In genomic region chr11:119054418-119054817, GRCh38 we compare ENCODE assay signal across 23 cellular contexts. TPM values are rescaled to one million over a fixed set of nuclear protein-coding genes. Genes with fewer than 3 reads are reported as not detected.
A peak's percentile ranks its signal among the peaks of the same experiment; 100 is the strongest.
DNase-seq lines count a peak whose midpoint lies in the region; ATAC-seq and TF ChIP-seq lines count a peak whose summit lies in the region.
"Had no signal": no experiment of that assay in that cellular context is flagged by ENCODE, and none has a peak within 500 bp of the region (broad histone marks: within the 10 kb centered on the region; RNA-seq: fewer than 3 reads in every experiment).

No MANE protein-coding gene starts in this region.

- H4K91ac ChIP-seq in neuronal stem cell (ENCODE audit: low read depth, low read length, poor library complexity) = no peak overlapping the region

- H3K79me1 ChIP-seq in neuronal stem cell (ENCODE audit: low read depth, low read length) = peaks cover 27% of the 10 kb centered on the region

- no peak overlapping the region for H3K27ac ChIP-seq in neuronal stem cell (replicated peaks; ENCODE audit: low read length)
- H3K27ac ChIP-seq: lower lobe of right lung, Peyer's patch, stomach, transverse colon, VCaP had no signal

- DNase-seq in activated T-cell treated with anti-CD3 and anti-CD28 coated beads, Interleukin-2, amount 50 U/mL, for 24 hours = no peak
- no peak for DNase-seq in activated T-cell treated with anti-CD3 and anti-CD28 coated beads, Interleukin-2, amount 50 U/mL, for 72 hours
- DNase-seq in Caco-2 (no peak), chondrocyte (ENCODE audit: low spot score) (no peak), neuronal stem cell (ENCODE audit: low spot score) (no peak), DMS53 treated with DMSO at 0.1 percent for 48 hours (lab: John Stamatoyannopoulos, UW; ENCODE audit: unreplicated experiment) (no peak)
- DNase-seq in stimulated activated CD8-positive, alpha-beta memory T cell treated with anti-CD3 and anti-CD28 coated beads, Interleukin-4, amount 100 ng/mL, for 48 hours = no peak
- DNase-seq: activated CD4-positive, alpha-beta T cell treated with anti-CD3 and anti-CD28 coated beads, Interleukin-2, amount 50 U/mL, for 1 hour; activated naive CD4-positive, alpha-beta T cell treated with Interleukin-2 at 50 U/mL for 16 hours; effector CD4-positive, alpha-beta T cell; foreskin melanocyte; H7; hippocampal formation; islet precursor cell; lower lobe of right lung; NCI-H1105 treated with DMSO at 0.1 percent for 48 hours; Peyer's patch; stimulated activated CD4-positive, alpha-beta T cell treated with anti-CD3 and anti-CD28 coated beads, Interleukin-4, amount 100 ng/mL, for 24 hours; stomach; transverse colon had no signal

- ATAC-seq in activated T-cell treated with anti-CD3 and anti-CD28 coated beads, Interleukin-2, amount 50 U/mL, for 72 hours (replicated peaks in 1 of 2) = no peak
- no peak for ATAC-seq in GM21528 (IDR thresholded peaks at IDR 0.05; ENCODE audit: low FRiP score, unreplicated experiment)
- ATAC-seq: esophagus mucosa, lower lobe of right lung had no signal

- WGBS in neuronal stem cell (ENCODE audit: extremely low coverage in 2 of 2, insufficient read length in 2 of 2, insufficient replicate concordance in 1 of 2), 2 donors = no CpG with 5 or more reads among the region's 10 CpGs

- peak overlapping the region; percentile 96 for H3K4me3 Mint-ChIP-seq in activated T-cell treated with anti-CD3 and anti-CD28 coated beads, Interleukin-2, amount 50 U/mL, for 24 hours
- peak overlapping the region in 1 of 2 donors; percentile 55 for H3K4me3 Mint-ChIP-seq in activated T-cell treated with anti-CD3 and anti-CD28 coated beads, Interleukin-2, amount 50 U/mL, for 72 hours
- peak overlapping the region; percentile 26 for H3K4me3 Mint-ChIP-seq in Caco-2 (ENCODE audit: unreplicated experiment)
- peak overlapping the region; percentile 21 for H3K4me3 Mint-ChIP-seq in chondrocyte (ENCODE audit: unreplicated experiment)

- no peak overlapping the region for H2AK5ac ChIP-seq in neuronal stem cell (ENCODE audit: low read depth, low read length)

- CTCF ChIA-PET in Caco-2 (lab: Charles Lee) = interaction anchor here (1.3 kb wide), 1 partner anchor 31 kb away, joined by 3 read pairs; the partner anchor contains the start of gene HMBS

- no peak overlapping the region for H4K8ac ChIP-seq in neuronal stem cell (ENCODE audit: low read depth, low read length)

- no peak overlapping the region for H3K18ac ChIP-seq in neuronal stem cell (ENCODE audit: low read length)

- H3K9me3 ChIP-seq in Caco-2 = no peaks in the 10 kb centered on the region
- no peaks in the 10 kb centered on the region for H3K9me3 ChIP-seq in neuronal stem cell (replicated peaks in 1 of 2; ENCODE audit: control insufficient read depth in 2 of 2, insufficient read depth in 1 of 2, low read depth in 1 of 2, low read length in 2 of 2)
- H3K9me3 ChIP-seq: lower lobe of right lung, Peyer's patch, stomach, transverse colon had no signal

- H3K9ac ChIP-seq in neuronal stem cell (ENCODE audit: low read depth, low read length, poor library complexity) = no peak overlapping the region

- intact Hi-C loops in Caco-2 (cut with micrococcal nuclease; ENCODE audit: unreplicated experiment) = no loop called here

- no peaks in the 10 kb centered on the region for H3K27me3 ChIP-seq in Caco-2 (replicated peaks; ENCODE audit: control insufficient read depth, insufficient read depth, low read length)
- H3K27me3 ChIP-seq in neuronal stem cell (ENCODE audit: control insufficient read depth in 3 of 3, insufficient read depth in 3 of 3, low read depth in 1 of 3, low read length in 3 of 3) = no peaks in the 10 kb centered on the region
- H3K27me3 ChIP-seq: Peyer's patch, stomach, transverse colon had no signal

- no peaks in the 10 kb centered on the region for H3K9me3 Mint-ChIP-seq in activated T-cell treated with anti-CD3 and anti-CD28 coated beads, Interleukin-2, amount 50 U/mL, for 24 hours
- no peaks in the 10 kb centered on the region for H3K9me3 Mint-ChIP-seq in activated T-cell treated with anti-CD3 and anti-CD28 coated beads, Interleukin-2, amount 50 U/mL, for 72 hours
- H3K9me3 Mint-ChIP-seq in Caco-2 (ENCODE audit: unreplicated experiment) (no peaks in the 10 kb centered on the region), chondrocyte (ENCODE audit: low read depth) (no peaks in the 10 kb centered on the region)

- no peak overlapping the region for H2AFZ ChIP-seq in neuronal stem cell (ENCODE audit: low read length)

- TF ChIP-seq CTCF in Caco-2 (IDR thresholded peaks at IDR 0.05; ENCODE audit: insufficient read depth in 1 of 2, low read depth in 1 of 2, low read length in 1 of 2, severe bottlenecking in 1 of 2, unreplicated experiment in 1 of 2) (no peak), chondrocyte (IDR thresholded peaks at IDR 0.05) (no peak)

- H3K4me1 ChIP-seq in Caco-2 (peaks cover 10% of the 10 kb centered on the region), neuronal stem cell (ENCODE audit: control insufficient read depth in 2 of 2, insufficient read depth in 1 of 2, low read depth in 1 of 2, low read length in 2 of 2) (peaks cover 5% of the 10 kb centered on the region in 2 donors)

- H3K4me1 Mint-ChIP-seq in activated T-cell treated with anti-CD3 and anti-CD28 coated beads, Interleukin-2, amount 50 U/mL, for 24 hours (ENCODE audit: low read depth) = peaks cover 60% of the 10 kb centered on the region
- peaks cover 67% of the 10 kb centered on the region for H3K4me1 Mint-ChIP-seq in activated T-cell treated with anti-CD3 and anti-CD28 coated beads, Interleukin-2, amount 50 U/mL, for 72 hours (ENCODE audit: low read depth)
- H3K4me1 Mint-ChIP-seq in Caco-2 (ENCODE audit: low read depth, unreplicated experiment) (peaks cover 20% of the 10 kb centered on the region), chondrocyte (ENCODE audit: low read depth) (peaks cover 31% of the 10 kb centered on the region)

- no peak overlapping the region for H3K14ac ChIP-seq in neuronal stem cell (ENCODE audit: low read length)

- no peak overlapping the region for H3K4me2 ChIP-seq in neuronal stem cell (ENCODE audit: insufficient read depth, low read length, poor library complexity, severe bottlenecking)

- H2BK120ac ChIP-seq in neuronal stem cell (ENCODE audit: low read depth, low read length) = no peak overlapping the region

- H3K27me3 Mint-ChIP-seq in activated T-cell treated with anti-CD3 and anti-CD28 coated beads, Interleukin-2, amount 50 U/mL, for 24 hours = no peaks in the 10 kb centered on the region
- H3K27me3 Mint-ChIP-seq in activated T-cell treated with anti-CD3 and anti-CD28 coated beads, Interleukin-2, amount 50 U/mL, for 72 hours (ENCODE audit: low read depth) = no peaks in the 10 kb centered on the region
- H3K27me3 Mint-ChIP-seq in Caco-2 (ENCODE audit: insufficient read depth, unreplicated experiment) = no peaks in the 10 kb centered on the region
- H3K27me3 Mint-ChIP-seq in chondrocyte (ENCODE audit: low read depth) = no peaks in the 10 kb centered on the region

- H3K27ac Mint-ChIP-seq in activated T-cell treated with anti-CD3 and anti-CD28 coated beads, Interleukin-2, amount 50 U/mL, for 24 hours = peak overlapping the region; percentile 89
- H3K27ac Mint-ChIP-seq in activated T-cell treated with anti-CD3 and anti-CD28 coated beads, Interleukin-2, amount 50 U/mL, for 72 hours = no peak overlapping the region
- no peak overlapping the region for H3K27ac Mint-ChIP-seq in Caco-2 (ENCODE audit: unreplicated experiment)
- H3K27ac Mint-ChIP-seq in chondrocyte (ENCODE audit: unreplicated experiment) = no peak overlapping the region

- no peak overlapping the region for H2BK12ac ChIP-seq in neuronal stem cell (ENCODE audit: low read length)

- H3K4me3 ChIP-seq in Caco-2 (ENCODE audit: low read depth, low read length) = no peak overlapping the region
- H3K4me3 ChIP-seq in neuronal stem cell (ENCODE audit: low read length in 2 of 2) = peak overlapping the region in 1 of 2 donors; percentile 79
- H3K4me3 ChIP-seq: lower lobe of right lung, Peyer's patch, transverse colon had no signal

- H3K4ac ChIP-seq in neuronal stem cell (ENCODE audit: low read length) = no peak overlapping the region

- peak overlapping the region; percentile 49 for H3K23ac ChIP-seq in neuronal stem cell (ENCODE audit: low read depth, low read length, poor library complexity)

- H2BK15ac ChIP-seq in neuronal stem cell (ENCODE audit: low read length) = no peak overlapping the region

- peaks cover 83% of the 10 kb centered on the region for H3K36me3 Mint-ChIP-seq in activated T-cell treated with anti-CD3 and anti-CD28 coated beads, Interleukin-2, amount 50 U/mL, for 24 hours (ENCODE audit: low read depth)
- H3K36me3 Mint-ChIP-seq in activated T-cell treated with anti-CD3 and anti-CD28 coated beads, Interleukin-2, amount 50 U/mL, for 72 hours (ENCODE audit: insufficient read depth in 2 of 2) = peaks cover 16 to 39% of the 10 kb centered on the region in 2 donors
- H3K36me3 Mint-ChIP-seq in Caco-2 (ENCODE audit: insufficient read depth, unreplicated experiment) (peaks cover 80% of the 10 kb centered on the region), chondrocyte (ENCODE audit: low read depth) (peaks cover 31% of the 10 kb centered on the region)

- H2BK5ac ChIP-seq in neuronal stem cell (ENCODE audit: low read length) = peak overlapping the region; percentile 30

- POLR2A ChIA-PET in Caco-2 (lab: Charles Lee) = no interaction called here

- BruUV-seq in Caco-2 (replicated peaks; lab: Mats Ljungman, UMichigan) = no TSS peak

- H3K36me3 ChIP-seq in Caco-2 (ENCODE audit: control insufficient read depth, insufficient read depth, low read length) = peaks cover 15% of the 10 kb centered on the region
- peaks cover 49 to 62% of the 10 kb centered on the region in 2 donors for H3K36me3 ChIP-seq in neuronal stem cell (replicated peaks in 1 of 2; ENCODE audit: control insufficient read depth in 2 of 2, insufficient read depth in 2 of 2, low read length in 2 of 2)

RNA-seq across cellular contexts. Expression of gene HYOU1, which starts 2.6 kb away (rescaled TPM):
- 100 to 1,000 TPM; 199 to 232 TPM for total RNA-seq in activated T-cell treated with anti-CD3 and anti-CD28 coated beads, Interleukin-2, amount 50 U/mL, for 72 hours
- 306 and 366 TPM in 2 replicates for total RNA-seq in Caco-2 (2022)
- 213 to 227 TPM (median 214 TPM) in 3 replicates for total RNA-seq in chondrocyte
- polyA plus RNA-seq in neuronal stem cell (2013, experiment 1 of 2) = 76.2 TPM
- polyA plus RNA-seq in neuronal stem cell (2013, experiment 2 of 2) = 79.0 TPM

RNA-seq across cellular contexts. Expression of gene VPS11, which starts 13.2 kb away (rescaled TPM):
- total RNA-seq in activated T-cell treated with anti-CD3 and anti-CD28 coated beads, Interleukin-2, amount 50 U/mL, for 72 hours = 10 to 100 TPM; 24.0 to 24.2 TPM
- total RNA-seq in Caco-2 (2022) (43.2 and 47.7 TPM in 2 replicates), chondrocyte (28.0 to 30.3 TPM (median 30.1 TPM) in 3 replicates)
- polyA plus RNA-seq in neuronal stem cell (2013, experiment 1 of 2) = 12.6 TPM
- polyA plus RNA-seq in neuronal stem cell (2013, experiment 2 of 2) = 11.2 TPM

RNA-seq across cellular contexts. Expression of gene SLC37A4, which starts 23.7 kb away (rescaled TPM):
- total RNA-seq in activated T-cell treated with anti-CD3 and anti-CD28 coated beads, Interleukin-2, amount 50 U/mL, for 72 hours = 10 to 100 TPM; 35.8 to 41.4 TPM
- 97.8 and 108 TPM in 2 replicates for total RNA-seq in Caco-2 (2022)
- 13.6 to 15.6 TPM (median 13.9 TPM) in 3 replicates for total RNA-seq in chondrocyte
- 44.0 TPM for polyA plus RNA-seq in neuronal stem cell (2013, experiment 1 of 2)
- 44.3 TPM for polyA plus RNA-seq in neuronal stem cell (2013, experiment 2 of 2)

RNA-seq across cellular contexts. Expression of gene HMBS, which starts 30.3 kb away (rescaled TPM):
- total RNA-seq in activated T-cell treated with anti-CD3 and anti-CD28 coated beads, Interleukin-2, amount 50 U/mL, for 72 hours = 10 to 100 TPM; 31.6 to 42.5 TPM
- total RNA-seq in Caco-2 (2022) = 94.9 and 95.7 TPM in 2 replicates
- 16.1 to 21.3 TPM (median 16.7 TPM) in 3 replicates for total RNA-seq in chondrocyte
- 36.5 TPM for polyA plus RNA-seq in neuronal stem cell (2013, experiment 1 of 2)
- 37.2 TPM for polyA plus RNA-seq in neuronal stem cell (2013, experiment 2 of 2)

RNA-seq across cellular contexts. Expression of gene TRAPPC4, which starts 35.9 kb away (rescaled TPM):
- total RNA-seq in activated T-cell treated with anti-CD3 and anti-CD28 coated beads, Interleukin-2, amount 50 U/mL, for 72 hours = 10 to 100 TPM; 59.3 to 70.0 TPM
- total RNA-seq in Caco-2 (2022) = 118 and 126 TPM in 2 replicates
- 73.0 to 78.8 TPM (median 75.0 TPM) in 3 replicates for total RNA-seq in chondrocyte
- polyA plus RNA-seq in neuronal stem cell (2013, experiment 1 of 2) = 72.1 TPM
- polyA plus RNA-seq in neuronal stem cell (2013, experiment 2 of 2) = 74.9 TPM
